2 cellular contexts compared by ENCODE assay signal in genomic region chr22:41982886-41983285, GRCh38.
TF ChIP-seq lines count a peak whose summit lies in the region.

No MANE protein-coding gene starts in this region.

TF ChIP-seq in IMR-90, 13 proteins besides CTCF, POLR2A, EP300 and RAD21:
- TF ChIP-seq CEBPB (IDR thresholded peaks at IDR 0.05; ENCODE audit: low read depth, low read length) (no peak), SMC3 (IDR thresholded peaks at IDR 0.05; ENCODE audit: low read depth, low read length) (no peak), MAFK (IDR thresholded peaks at IDR 0.05; ENCODE audit: low read depth, low read length) (no peak), NFE2L2 (IDR thresholded peaks at IDR 0.05; ENCODE audit: low read depth, low read length) (no peak), MAZ (IDR thresholded peaks at IDR 0.05; ENCODE audit: borderline replicate concordance, low read depth, low read length) (no peak), MXI1 (IDR thresholded peaks at IDR 0.05; ENCODE audit: borderline replicate concordance, low read depth, low read length) (no peak), CHD1 (IDR thresholded peaks at IDR 0.05; ENCODE audit: low read depth, low read length) (no peak), RCOR1 (IDR thresholded peaks at IDR 0.05; ENCODE audit: insufficient replicate concordance, low read length) (no peak), RFX5 (IDR thresholded peaks at IDR 0.05; ENCODE audit: low read depth, low read length) (no peak), BHLHE40 (IDR thresholded peaks at IDR 0.05; ENCODE audit: low read depth, low read length) (no peak), FOS (IDR thresholded peaks at IDR 0.05; ENCODE audit: low read depth, low read length) (no peak), USF2 (IDR thresholded peaks at IDR 0.05; ENCODE audit: low read depth, low read length) (no peak), ELK1 (IDR thresholded peaks at IDR 0.05; ENCODE audit: borderline replicate concordance, low read depth, low read length) (no peak)

TF ChIP-seq in K562, 482 proteins besides CTCF, POLR2A, EP300 and RAD21:
- no peak for TF ChIP-seq MCM5 (IDR thresholded peaks at IDR 0.05; ENCODE audit: low read depth)
- TF ChIP-seq RUNX1 (IDR thresholded peaks at IDR 0.05; ENCODE audit: low read depth): no peak
- 0 out of 2 replicates have a peak, but pooled peaks have one; percentile 20 for TF ChIP-seq ZNF263 (CRISPR knock-in tag; IDR thresholded peaks at IDR 0.05; ENCODE audit: borderline replicate concordance)
- TF ChIP-seq CEBPG (CRISPR knock-in tag; IDR thresholded peaks at IDR 0.05): no peak
- no peak for TF ChIP-seq CEBPG (tag; conservative IDR thresholded peaks at IDR 0.05 in 1 of 2, IDR thresholded peaks at IDR 0.05 in 1 of 2)
- no peak for TF ChIP-seq ZNF717 (CRISPR knock-in tag; IDR thresholded peaks at IDR 0.05)
- TF ChIP-seq CCAR2 (IDR thresholded peaks at IDR 0.05; ENCODE audit: low read depth, low read length): no peak
- no peak for TF ChIP-seq SFPQ (IDR thresholded peaks at IDR 0.05; ENCODE audit: low read depth, low read length)
